11 cellular contexts compared by ENCODE assay signal in genomic region chr2:200479617-200480292, GRCh38. TPM values are rescaled to one million over a fixed set of nuclear protein-coding genes. Genes with fewer than 3 reads are reported as not detected.
DNase-seq lines count a peak whose midpoint lies in the region; ATAC-seq and TF ChIP-seq lines count a peak whose summit lies in the region.
"Had no signal": no experiment of that assay in that cellular context is flagged by ENCODE, and none has a peak within 500 bp of the region (broad histone marks: within the 10 kb centered on the region; RNA-seq: fewer than 3 reads in every experiment).

No MANE protein-coding gene starts in this region.

- H3K9me3 ChIP-seq in AG04450 (ENCODE audit: control insufficient read depth, insufficient read depth, low read length): no peaks in the 10 kb centered on the region; the same call in 1 of the 2 replicates
- H3K9me3 ChIP-seq in mesenchymal stem cell (ENCODE audit: control insufficient read depth, low read length): no peaks in the 10 kb centered on the region

- H2BK120ac ChIP-seq in mesenchymal stem cell (ENCODE audit: low read depth, low read length): no peak overlapping the region

- no peaks in the 10 kb centered on the region for H3K27me3 ChIP-seq in AG04450 (ENCODE audit: control insufficient read depth, insufficient read depth, low read length)
- no peaks in the 10 kb centered on the region for H3K27me3 ChIP-seq in mesenchymal stem cell (ENCODE audit: control insufficient read depth in 1 of 2, insufficient read depth in 1 of 2, low read length in 2 of 2)

- no peak overlapping the region for H2BK15ac ChIP-seq in mesenchymal stem cell (ENCODE audit: low read depth, poor library complexity, severe bottlenecking)

- H2BK5ac ChIP-seq in mesenchymal stem cell (ENCODE audit: low read depth, low read length, poor library complexity, severe bottlenecking): no peak overlapping the region

- no peak overlapping the region for H4K91ac ChIP-seq in mesenchymal stem cell (ENCODE audit: low read length)

- H2AK5ac ChIP-seq in mesenchymal stem cell (ENCODE audit: low read length, severe bottlenecking): peak overlapping the region; percentile 57

- ATAC-seq in GM19452 (IDR thresholded peaks at IDR 0.05; ENCODE audit: unreplicated experiment) (no peak), GM19324 (IDR thresholded peaks at IDR 0.05; ENCODE audit: low FRiP score, unreplicated experiment) (no peak)

- TF ChIP-seq CTCF in AG04450 (IDR thresholded peaks at IDR 0.05; ENCODE audit: low read depth, low read length): no peak
- no peak for TF ChIP-seq CTCF in cardiac fibroblast (IDR thresholded peaks at IDR 0.05; ENCODE audit: low read depth, low read length)

- H3K4me3 ChIP-seq in AG04450 (ENCODE audit: low read depth, low read length): no peak overlapping the region
- H3K4me3 ChIP-seq in cardiac fibroblast (replicated peaks in 1 of 2; ENCODE audit: low read depth in 2 of 2, low read length in 2 of 2): no peak overlapping the region
- H3K4me3 ChIP-seq in mesenchymal stem cell (ENCODE audit: insufficient read depth in 1 of 2, low read depth in 1 of 2, low read length in 2 of 2): no peak overlapping the region

- peak overlapping the region in 1 of 2 experiments; percentile 33 for H3K4ac ChIP-seq in mesenchymal stem cell (ENCODE audit: low read depth in 1 of 2, low read length in 2 of 2)

- peaks cover 7% of the 10 kb centered on the region for H3K4me1 ChIP-seq in mesenchymal stem cell (ENCODE audit: control insufficient read depth, insufficient read depth, low read depth, low read length)

- no peak overlapping the region for H3K23ac ChIP-seq in mesenchymal stem cell (ENCODE audit: low read length in 2 of 2)

- H2AFZ ChIP-seq in mesenchymal stem cell (ENCODE audit: low read depth, low read length): no peak overlapping the region

- WGBS in mesenchymal stem cell: 37% methylated on average over 9 of the region's 10 CpGs

- peak overlapping the region; percentile 32 for H3K9ac ChIP-seq in mesenchymal stem cell (ENCODE audit: low read length)

- no peak overlapping the region for H2BK12ac ChIP-seq in mesenchymal stem cell (ENCODE audit: low read length in 2 of 2)

- DNase-seq in AG04450 (ENCODE audit: low read depth, low spot score): peak; percentile 54
- peak; percentile 59 for DNase-seq in KG1 (lab: John Stamatoyannopoulos, UW)
- peak; percentile 65 to 85 for DNase-seq in cardiac fibroblast (ENCODE audit: low read depth in 2 of 2)
- peak; percentile 76 for DNase-seq in mesenchymal stem cell
- no peak for DNase-seq in NCI-H510A (lab: John Stamatoyannopoulos, UW)
- no peak for DNase-seq in NCI-H345 (lab: John Stamatoyannopoulos, UW)
- DNase-seq: activated T-cell treated with anti-CD3 and anti-CD28 coated beads, Interleukin-2, amount 50 U/mL, for 1 hour; cortex of kidney; NCI-H2171 had no signal

- no peak overlapping the region for H3K18ac ChIP-seq in mesenchymal stem cell (ENCODE audit: low read depth in 1 of 2, low read length in 2 of 2)

- no peak overlapping the region for H3K4me2 ChIP-seq in mesenchymal stem cell (ENCODE audit: low read length, poor library complexity, severe bottlenecking)

- CTCF ChIA-PET in AG04450 (lab: Charles Lee): interaction anchor here (1.0 to 2.6 kb wide), 8 partner anchors 18 to 509 kb away, joined by 3 to 17 read pairs (median 6); no protein-coding TSS in a partner anchor

- H3K27ac ChIP-seq in AG04450 (ENCODE audit: low read depth, low read length): peak overlapping the region; percentile 89
- H3K27ac ChIP-seq in mesenchymal stem cell (ENCODE audit: low read length, poor library complexity, severe bottlenecking): peak overlapping the region; percentile 73

- H3K36me3 ChIP-seq in mesenchymal stem cell (ENCODE audit: control insufficient read depth in 1 of 2, insufficient read depth in 2 of 2, low read depth in 1 of 2, low read length in 2 of 2): peaks cover 29 to 36% of the 10 kb centered on the region in 2 experiments

- no peak overlapping the region for H3K14ac ChIP-seq in mesenchymal stem cell (ENCODE audit: low read length in 2 of 2)

- peaks cover 10% of the 10 kb centered on the region for H3K79me1 ChIP-seq in mesenchymal stem cell (replicated peaks; ENCODE audit: low read length, poor library complexity, severe bottlenecking)

- POLR2A ChIA-PET in AG04450 (lab: Yijun Ruan, JAX): no interaction called here

- no peak overlapping the region for H4K8ac ChIP-seq in mesenchymal stem cell (ENCODE audit: low read length)

RNA-seq across cellular contexts. Expression of gene KCTD18, which starts 30.1 kb away (rescaled TPM):
- polyA plus RNA-seq in AG04450 (2011; rRNA removed): 9.9 and 13.8 TPM in 2 replicates
- polyA minus RNA-seq in AG04450 (2011; rRNA and poly(A)+ RNA removed): 5.4 and 6.0 TPM in 2 replicates
- polyA plus RNA-seq in mesenchymal stem cell (2013, experiment 1 of 2): 6.8 TPM
- polyA plus RNA-seq in mesenchymal stem cell (2013, experiment 2 of 2): 8.0 TPM

RNA-seq across cellular contexts. Expression of gene SGO2, which starts 46.3 kb away (rescaled TPM):
- 3.7 and 8.4 TPM in 2 replicates for polyA plus RNA-seq in AG04450 (2011; rRNA removed)
- polyA minus RNA-seq in AG04450 (2011; rRNA and poly(A)+ RNA removed): 1.8 and 4.8 TPM in 2 replicates
- 3.5 TPM for polyA plus RNA-seq in mesenchymal stem cell (2013, experiment 1 of 2)
- 3.7 TPM for polyA plus RNA-seq in mesenchymal stem cell (2013, experiment 2 of 2)

Comparison
In these comparisons a context has a peak if more than half of its experiments do, and no peak if none do; other contexts are left out.
1. DNase-seq: peak in AG04450 (single experiment), KG1 (single experiment), cardiac fibroblast (2 of 2) and mesenchymal stem cell (single experiment); none in NCI-H510A (single experiment) and NCI-H345 (single experiment).